In the genomic region with DNA sequence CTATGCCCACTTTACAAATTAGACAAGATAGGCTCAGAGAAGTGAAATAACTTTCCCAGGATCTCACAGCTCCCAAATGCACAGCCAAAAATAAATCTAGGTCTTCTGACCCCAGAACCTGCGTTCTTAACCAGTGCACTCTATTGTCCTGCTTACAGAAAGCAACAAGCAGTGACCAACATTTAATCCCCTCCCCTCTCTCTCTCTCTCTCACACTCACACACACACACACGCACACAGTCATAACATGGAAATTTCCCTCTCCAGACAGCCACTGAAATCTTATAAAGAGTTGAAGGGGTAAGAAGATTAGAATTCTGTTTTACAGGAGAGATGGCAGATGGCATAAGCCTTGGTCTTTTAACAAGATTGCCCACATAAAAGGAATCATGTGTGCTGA, we compare ENCODE assay signal across 1 cellular context.
TF ChIP-seq lines count a peak whose summit lies in the region.

No MANE protein-coding gene starts in this region.

TF ChIP-seq in H1, 55 proteins besides CTCF, POLR2A, EP300 and RAD21 (continued from another document):
- TF ChIP-seq CEBPB (IDR thresholded peaks at IDR 0.05; ENCODE audit: low read depth, low read length): no peak
- no peak for TF ChIP-seq CHD2 (IDR thresholded peaks at IDR 0.05; ENCODE audit: low read length)
- no peak for TF ChIP-seq TAF7 (optimal IDR thresholded peaks at IDR 0.05; ENCODE audit: borderline replicate concordance, low read depth, low read length)
- no peak for TF ChIP-seq CBX5 (IDR thresholded peaks at IDR 0.05; ENCODE audit: low read depth, low read length)
- TF ChIP-seq JUND (IDR thresholded peaks at IDR 0.05; ENCODE audit: low read length): no peak
- TF ChIP-seq, protein P1, sequence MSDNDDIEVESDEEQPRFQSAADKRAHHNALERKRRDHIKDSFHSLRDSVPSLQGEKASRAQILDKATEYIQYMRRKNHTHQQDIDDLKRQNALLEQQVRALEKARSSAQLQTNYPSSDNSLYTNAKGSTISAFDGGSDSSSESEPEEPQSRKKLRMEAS (IDR thresholded peaks at IDR 0.05): no peak
- TF ChIP-seq PHF8 (conservative IDR thresholded peaks at IDR 0.05; ENCODE audit: low read depth, low read length): no peak
- no peak for TF ChIP-seq JUN (IDR thresholded peaks at IDR 0.05; ENCODE audit: low read depth, low read length)
- no peak for TF ChIP-seq SIRT6 (IDR thresholded peaks at IDR 0.05; ENCODE audit: low read length)
- no peak for TF ChIP-seq HDAC2 (IDR thresholded peaks at IDR 0.05; ENCODE audit: borderline replicate concordance in 1 of 2, low read depth in 2 of 2, low read length in 2 of 2)
- no peak for TF ChIP-seq NRF1 (IDR thresholded peaks at IDR 0.05; ENCODE audit: low read depth, low read length)
- no peak for TF ChIP-seq TAF1 (IDR thresholded peaks at IDR 0.05; ENCODE audit: low read depth, low read length)
- TF ChIP-seq SRF (IDR thresholded peaks at IDR 0.05; ENCODE audit: low read depth, low read length): no peak
- TF ChIP-seq BCL11A (IDR thresholded peaks at IDR 0.05; ENCODE audit: low read depth in 2 of 2, low read length in 2 of 2): no peak
- TF ChIP-seq, protein P2, sequence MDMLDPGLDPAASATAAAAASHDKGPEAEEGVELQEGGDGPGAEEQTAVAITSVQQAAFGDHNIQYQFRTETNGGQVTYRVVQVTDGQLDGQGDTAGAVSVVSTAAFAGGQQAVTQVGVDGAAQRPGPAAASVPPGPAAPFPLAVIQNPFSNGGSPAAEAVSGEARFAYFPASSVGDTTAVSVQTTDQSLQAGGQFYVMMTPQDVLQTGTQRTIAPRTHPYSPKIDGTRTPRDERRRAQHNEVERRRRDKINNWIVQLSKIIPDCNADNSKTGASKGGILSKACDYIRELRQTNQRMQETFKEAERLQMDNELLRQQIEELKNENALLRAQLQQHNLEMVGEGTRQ (IDR thresholded peaks at IDR 0.05; ENCODE audit: low read length): no peak
- TF ChIP-seq KDM5A (IDR thresholded peaks at IDR 0.05; ENCODE audit: low read length): no peak
